ENCODE assay signal across 1 cellular context in genomic region chr10:116511365-116511764, GRCh38.
TF ChIP-seq lines count a peak whose summit lies in the region.

No MANE protein-coding gene starts in this region.

TF ChIP-seq in H1, 55 proteins besides CTCF, POLR2A, EP300 and RAD21:
- TF ChIP-seq CTBP2 (IDR thresholded peaks at IDR 0.05; ENCODE audit: borderline replicate concordance, insufficient read depth, insufficient read length, low read length) (no peak), CHD1 (IDR thresholded peaks at IDR 0.05; ENCODE audit: low read depth, low read length) (no peak), POLR2AphosphoS5 (IDR thresholded peaks at IDR 0.05; ENCODE audit: low read depth, low read length) (no peak), JUND (IDR thresholded peaks at IDR 0.05; ENCODE audit: low read length) (no peak), TAF1 (IDR thresholded peaks at IDR 0.05; ENCODE audit: low read depth, low read length) (no peak)
